ENCODE assay signal across 17 cellular contexts in genomic region chr1:220315070-220315839, GRCh38. TPM values are rescaled to one million over a fixed set of nuclear protein-coding genes. Genes with fewer than 3 reads are reported as not detected.
DNase-seq lines count a peak whose midpoint lies in the region; ATAC-seq, FAIRE-seq and TF ChIP-seq lines count a peak whose summit lies in the region.
"Had no signal": no experiment of that assay in that cellular context is flagged by ENCODE, and none has a peak within 500 bp of the region (broad histone marks: within the 10 kb centered on the region; RNA-seq: fewer than 3 reads in every experiment).

No MANE protein-coding gene starts in this region.

- DNase-seq in NCI-H2029 (lab: John Stamatoyannopoulos, UW) (peak; percentile 32), bronchial epithelial cell (ENCODE audit: low read depth) (peak; percentile 63), keratinocyte (ENCODE audit: low read depth, low spot score) (no peak), NCI-H146 treated with DMSO at 0.1 percent for 48 hours (lab: John Stamatoyannopoulos, UW; ENCODE audit: unreplicated experiment) (no peak), stomach (no peak), NCI-H1092 (lab: John Stamatoyannopoulos, UW) (no peak)
- DNase-seq: CD4-positive, CD25-positive, alpha-beta regulatory T cell; GM23248; KG1; NCI-H1105 treated with DMSO at 0.1 percent for 48 hours; NCI-H1694 treated with DMSO at 0.1 percent for 48 hours; NCI-H748 treated with DMSO at 0.1 percent for 48 hours; Peyer's patch had no signal

- H3K27me3 ChIP-seq in bronchial epithelial cell (ENCODE audit: control insufficient read depth, insufficient read depth, low read length) (no peaks in the 10 kb centered on the region), gastroesophageal sphincter (no peaks in the 10 kb centered on the region), keratinocyte (ENCODE audit: control insufficient read depth, extremely low read depth, insufficient read depth, low read length) (no peaks in the 10 kb centered on the region), stomach (no peaks in the 10 kb centered on the region)
- H3K27me3 ChIP-seq: Peyer's patch, SJSA1 had no signal

- WGBS in gastroesophageal sphincter (ENCODE audit: low coverage in 1 of 2), 2 donors: 74 to 76% methylated on average over 3 to 4 of the region's 4 CpGs
- 76 to 84% (median 80%) methylated on average over 4 of the region's 4 CpGs for WGBS in stomach, 5 donors

- no peaks in the 10 kb centered on the region for H3K4me1 ChIP-seq in gastroesophageal sphincter
- no peaks in the 10 kb centered on the region for H3K4me1 ChIP-seq in keratinocyte (ENCODE audit: control insufficient read depth, extremely low read depth, insufficient read depth, low read length)
- H3K4me1 ChIP-seq in stomach: no peaks in the 10 kb centered on the region
- H3K4me1 ChIP-seq: HAP-1, Peyer's patch, SJSA1 had no signal

- H2AFZ ChIP-seq in keratinocyte (ENCODE audit: control insufficient read depth, low read length): no peak overlapping the region
- H2AFZ ChIP-seq: GM23248 had no signal

- H3K27ac ChIP-seq in gastroesophageal sphincter (no peak overlapping the region), keratinocyte (ENCODE audit: control insufficient read depth, insufficient read depth, low read length) (no peak overlapping the region), stomach (no peak overlapping the region)
- H3K27ac ChIP-seq: GM23248, Peyer's patch, SJSA1 had no signal

- dilution Hi-C loops in keratinocyte (cut with MboI; ENCODE audit: extremely low pct_ligation_motif_present, low sequenced_read_pairs): no loop called here

- TF ChIP-seq POLR2A in gastroesophageal sphincter (IDR thresholded peaks at IDR 0.05) (no peak), stomach (IDR thresholded peaks at IDR 0.05) (no peak)

- no peaks in the 10 kb centered on the region for H3K36me3 ChIP-seq in bronchial epithelial cell (ENCODE audit: control insufficient read depth, insufficient read depth, low read length)
- no peaks in the 10 kb centered on the region for H3K36me3 ChIP-seq in gastroesophageal sphincter
- H3K36me3 ChIP-seq in keratinocyte (ENCODE audit: control insufficient read depth in 2 of 2, extremely low read depth in 1 of 2, insufficient read depth in 2 of 2, low read length in 2 of 2): no peaks in the 10 kb centered on the region
- H3K36me3 ChIP-seq in stomach: no peaks in the 10 kb centered on the region
- H3K36me3 ChIP-seq: HAP-1, Peyer's patch, SJSA1 had no signal

- H3K4me3 ChIP-seq in bronchial epithelial cell (ENCODE audit: low read depth, low read length): no peak overlapping the region
- no peak overlapping the region for H3K4me3 ChIP-seq in gastroesophageal sphincter
- no peak overlapping the region for H3K4me3 ChIP-seq in keratinocyte (ENCODE audit: control insufficient read depth in 2 of 3, extremely low read depth in 1 of 3, insufficient read depth in 2 of 3, low read depth in 1 of 3, low read length in 3 of 3)
- no peak overlapping the region for H3K4me3 ChIP-seq in stomach
- H3K4me3 ChIP-seq: GM23248, HAP-1, Peyer's patch, SJSA1 had no signal

- H3K9me3 ChIP-seq in gastroesophageal sphincter (no peaks in the 10 kb centered on the region), keratinocyte (ENCODE audit: control insufficient read depth, low read depth, low read length) (no peaks in the 10 kb centered on the region), stomach (no peaks in the 10 kb centered on the region)
- H3K9me3 ChIP-seq: HAP-1, Peyer's patch, SJSA1 had no signal

- ATAC-seq in gastroesophageal sphincter (peak; percentile 31), HG02870 (IDR thresholded peaks at IDR 0.05; ENCODE audit: unreplicated experiment) (no peak)

- H3K9me1 ChIP-seq in keratinocyte (ENCODE audit: control insufficient read depth, extremely low read depth, insufficient read depth, low read length): no peaks in the 10 kb centered on the region

- TF ChIP-seq CTCF in bronchial epithelial cell (IDR thresholded peaks at IDR 0.05; ENCODE audit: insufficient read depth, low read length, severe bottlenecking): no peak
- no peak for TF ChIP-seq CTCF in gastroesophageal sphincter (IDR thresholded peaks at IDR 0.05)
- no peak for TF ChIP-seq CTCF in keratinocyte (optimal IDR thresholded peaks at IDR 0.05 in 1 of 3, IDR thresholded peaks at IDR 0.05 in 1 of 3, conservative IDR thresholded peaks at IDR 0.05 in 1 of 3; ENCODE audit: extremely low read depth in 1 of 3, insufficient read depth in 2 of 3, low read length in 3 of 3)
- no peak for TF ChIP-seq CTCF in stomach (IDR thresholded peaks at IDR 0.05)

- H3K79me2 ChIP-seq in keratinocyte (ENCODE audit: control insufficient read depth, insufficient read depth, low read length): no peaks in the 10 kb centered on the region

- intact Hi-C loops in stomach (cut with DNase I; ENCODE audit: low total_unique reads): no loop called here

- H3K9ac ChIP-seq in keratinocyte (ENCODE audit: control insufficient read depth, extremely low read depth, insufficient read depth, low read length): no peak overlapping the region
- H3K9ac ChIP-seq: GM23248 had no signal

- TF ChIP-seq EP300 in gastroesophageal sphincter (IDR thresholded peaks at IDR 0.05) (no peak), stomach (IDR thresholded peaks at IDR 0.05) (no peak)

- H4K20me1 ChIP-seq in keratinocyte (ENCODE audit: control insufficient read depth, extremely low read depth, insufficient read depth, low read length): no peaks in the 10 kb centered on the region

- H3K4me2 ChIP-seq in keratinocyte (ENCODE audit: control insufficient read depth, extremely low read depth, insufficient read depth, low read depth, low read length): no peak overlapping the region

- FAIRE-seq in bronchial epithelial cell (lab: Jason Lieb, UNC): peak; percentile 81
- FAIRE-seq in keratinocyte (lab: Jason Lieb, UNC): peak; percentile 43

RNA-seq across cellular contexts. Expression of gene RAB3GAP2, which starts 43.0 kb away (rescaled TPM):
- total RNA-seq in bronchial epithelial cell (26.1 and 31.5 TPM in 2 replicates), gastroesophageal sphincter (10 to 100 TPM; 19.9 to 35.3 (median 27.3) TPM), stomach (10 to 100 TPM in 4 of 5 donors, 1 to 10 TPM in 1; 9.8 to 56.0 (median 29.1) TPM)
- polyA plus RNA-seq in keratinocyte (23.3 to 44.4 TPM (median 43.8 TPM) in 3 replicates), stomach (1 to 10 TPM; 3.7 to 5.5 (median 4.6) TPM)
- polyA plus RNA-seq in keratinocyte (2011; ENCODE audit: low read depth): 10.7 TPM
- 11.8 and 28.3 TPM in 2 replicates for polyA plus RNA-seq in keratinocyte (2011; cell fraction: cytosol; rRNA removed)
- polyA plus RNA-seq in keratinocyte (2011; cell fraction: nucleus; rRNA removed): 56.6 and 64.5 TPM in 2 replicates
- 12.9 and 25.0 TPM in 2 replicates for polyA plus RNA-seq in keratinocyte (2012; ENCODE audit: low replicate concordance)
- 35.6 to 159 TPM (median 115 TPM) in 3 replicates for polyA minus RNA-seq in keratinocyte
- polyA minus RNA-seq in keratinocyte (2011; cell fraction: cytosol; rRNA and poly(A)+ RNA removed): 22.8 TPM
- 37.8 and 125 TPM in 2 replicates for polyA minus RNA-seq in keratinocyte (2011; cell fraction: nucleus; rRNA and poly(A)+ RNA removed)

Comparison
In these comparisons a context has a peak if more than half of its experiments do, and no peak if none do; other contexts are left out.
1. DNase-seq: peak in NCI-H2029 (single experiment) and bronchial epithelial cell (single experiment); none in keratinocyte (single experiment), NCI-H146 treated with DMSO at 0.1 percent for 48 hours (single experiment), stomach (single experiment) and NCI-H1092 (single experiment).